In the genomic region with DNA sequence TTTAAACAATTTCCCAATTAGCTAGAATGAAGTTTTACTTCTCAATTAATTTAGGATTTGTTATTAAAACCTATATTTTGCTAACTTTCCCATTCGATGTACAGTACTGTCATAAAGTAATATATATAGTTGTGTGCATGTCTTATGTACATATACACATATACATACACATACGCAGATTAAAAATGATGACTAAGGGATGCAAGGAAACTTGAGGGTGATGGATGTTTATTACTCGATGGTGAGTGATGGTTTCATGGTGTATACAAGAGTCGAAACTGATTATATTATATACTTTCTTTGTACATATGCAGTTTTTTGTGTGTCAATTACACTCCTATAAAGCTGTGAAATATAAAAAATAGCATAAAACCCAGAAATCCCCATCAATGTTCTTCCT, we compare ENCODE assay signal across 14 cellular contexts.
"Had no signal": no experiment of that assay in that cellular context is flagged by ENCODE, and none has a peak within 500 bp of the region (broad histone marks: within the 10 kb centered on the region; RNA-seq: fewer than 3 reads in every experiment).

No MANE protein-coding gene starts in this region.

- ATAC-seq: activated T-cell treated with anti-CD3 and anti-CD28 coated beads, Interleukin-2, amount 50 U/mL, for 72 hours had no signal

- H3K36me3 ChIP-seq: esophagus squamous epithelium, heart right ventricle had no signal

- FAIRE-seq: endometrium had no signal

- H3K27me3 ChIP-seq: body of pancreas, esophagus squamous epithelium, gastroesophageal sphincter, heart right ventricle had no signal

- DNase-seq: activated CD4-positive, alpha-beta T cell treated with anti-CD3 and anti-CD28 coated beads for 1 hour; activated CD8-positive, alpha-beta memory T cell treated with anti-CD3 and anti-CD28 coated beads, Interleukin-2, amount 50 U/mL, for 48 hours; activated gamma-delta T cell; amniotic stem cell; aorta; cerebellar nuclear complex; esophagus squamous epithelium had no signal

- H3K27ac ChIP-seq: coronary artery, epithelial cell of prostate, esophagus squamous epithelium had no signal

- H3K4me3 ChIP-seq: body of pancreas, coronary artery, esophagus squamous epithelium, gastroesophageal sphincter, heart right ventricle had no signal

- H3K9me3 ChIP-seq: body of pancreas, esophagus squamous epithelium, gastroesophageal sphincter, heart right ventricle had no signal
